Comparison of ENCODE assay signal across 9 cellular contexts in genomic region chr1:156926175-156926574, GRCh38. TPM values are rescaled to one million over a fixed set of nuclear protein-coding genes. Genes with fewer than 3 reads are reported as not detected.
DNase-seq lines count a peak whose midpoint lies in the region; ATAC-seq, FAIRE-seq and TF ChIP-seq lines count a peak whose summit lies in the region.
"Had no signal": no experiment of that assay in that cellular context is flagged by ENCODE, and none has a peak within 500 bp of the region (broad histone marks: within the 10 kb centered on the region; RNA-seq: fewer than 3 reads in every experiment).

No MANE protein-coding gene starts in this region.

- no peaks in the 10 kb centered on the region for H3K9me3 ChIP-seq in right lobe of liver
- H3K9me3 ChIP-seq in HepG2 (ENCODE audit: low read length), result no peaks in the 10 kb centered on the region
- H3K9me3 ChIP-seq in stomach, result no peaks in the 10 kb centered on the region

- in situ Hi-C loops in HepG2 (cut with HindIII; ENCODE audit: extremely low pct_ligation_motif_present, low pct_unique_long_range_greater_than_20kb), result loop anchor here (5.0 to 10.0 kb wide), 2 partner anchors 34 to 231 kb away; partner anchors contain the start of gene PEAR1

- H3K4me1 ChIP-seq in right lobe of liver (peaks cover 0 to 7% (median 0%) of the 10 kb centered on the region in 4 donors), HepG2 (ENCODE audit: insufficient read depth, low read length) (peaks cover 12% of the 10 kb centered on the region), stomach (peaks cover 19 to 33% (median 25%) of the 10 kb centered on the region in 4 donors)

- TF ChIP-seq RAD21 in HepG2 (CRISPR knock-in tag; IDR thresholded peaks at IDR 0.05), result no peak

- H3K27me3 ChIP-seq in right lobe of liver, result peaks cover 0 to 27% of the 10 kb centered on the region in 2 donors
- H3K27me3 ChIP-seq in HepG2 (ENCODE audit: control insufficient read depth in 1 of 2, insufficient read depth in 2 of 2, low read length in 2 of 2), result peaks cover 22 to 89% of the 10 kb centered on the region in 2 experiments; a peak in 4 of 5 replicates
- peaks cover 17 to 95% (median 81%) of the 10 kb centered on the region in 3 donors for H3K27me3 ChIP-seq in stomach

- no peak overlapping the region for H2AFZ ChIP-seq in HepG2 (ENCODE audit: low read length)

- WGBS in right lobe of liver (ENCODE audit: insufficient coverage, low coverage, low lambda C conversion rate, missing lambda C conversion rate), result 35% methylated on average over 2 of the region's 3 CpGs
- WGBS in HepG2 (ENCODE audit: low lambda C conversion rate), result 44% methylated on average over 3 of the region's 3 CpGs
- WGBS in stomach, 5 donors, result 23 to 46% (median 32%) methylated on average over 2 to 3 of the region's 3 CpGs

- CTCF ChIA-PET in HepG2 (lab: Yijun Ruan, JAX; ENCODE audit: low intra/inter-chr PET ratio, low total read pairs), result no interaction called here

- no peak overlapping the region for H3K27ac ChIP-seq in right lobe of liver
- no peak overlapping the region for H3K27ac ChIP-seq in HepG2 (ENCODE audit: extremely low read length, insufficient read depth, low read length)
- no peak overlapping the region for H3K27ac ChIP-seq in stomach

- TF ChIP-seq POLR2A in right lobe of liver (IDR thresholded peaks at IDR 0.05), result no peak
- TF ChIP-seq POLR2A in HepG2 (IDR thresholded peaks at IDR 0.05; ENCODE audit: insufficient read depth in 1 of 2, low read depth in 2 of 2, low read length in 2 of 2), result no peak
- no peak for TF ChIP-seq POLR2A in stomach (IDR thresholded peaks at IDR 0.05)

- H4K20me1 ChIP-seq in HepG2 (ENCODE audit: insufficient read depth, low read length), result 0 out of 2 replicates have a peak, but pooled peaks cover 4% of the 10 kb centered on the region

- H3K4me3 ChIP-seq in right lobe of liver (no peak overlapping the region), HepG2 (replicated peaks in 1 of 3; ENCODE audit: insufficient read depth in 1 of 3, low read depth in 2 of 3, low read length in 3 of 3) (no peak overlapping the region), fibroblast of mammary gland (ENCODE audit: control insufficient read depth, low read depth, low read length) (no peak overlapping the region), stomach (no peak overlapping the region)

- TF ChIP-seq EP300 in HepG2 (IDR thresholded peaks at IDR 0.05; ENCODE audit: low read depth in 2 of 2, low read length in 2 of 2), result no peak
- no peak for TF ChIP-seq EP300 in HepG2 (CRISPR knock-in tag; IDR thresholded peaks at IDR 0.05; ENCODE audit: borderline replicate concordance)
- TF ChIP-seq EP300 in stomach (IDR thresholded peaks at IDR 0.05), result no peak

- intact Hi-C loops in right lobe of liver (cut with DNase I) (no loop called here), HepG2 (cut with micrococcal nuclease; ENCODE audit: unreplicated experiment) (no loop called here), stomach (cut with DNase I; ENCODE audit: low total_unique reads) (loop anchor here (10.0 kb wide), 1 partner anchor 149 kb away; no protein-coding TSS in a partner anchor)

- FAIRE-seq in HepG2 (lab: Jason Lieb, UNC), result no peak

- peak in 2 of 3 donors; percentile 50 to 56 for DNase-seq in right lobe of liver
- no peak for DNase-seq in HepG2 (ENCODE audit: low spot score)
- peak; percentile 98 for DNase-seq in RPMI7951 (ENCODE audit: low read depth)
- peak; percentile 51 for DNase-seq in fibroblast of mammary gland (ENCODE audit: low read depth)
- peak; percentile 74 for DNase-seq in stomach
- DNase-seq in globus pallidus (ENCODE audit: low spot score), result no peak
- DNase-seq in 8988T, result no peak
- DNase-seq: activated B cell treated with CpG ODN at 0.5 μM for 24 hours had no signal

- no TSS peak for BruUV-seq in HepG2 (replicated peaks; lab: Mats Ljungman, UMichigan)

- ATAC-seq in right lobe of liver (peak in 2 of 4 donors; percentile 10 to 12), HepG2 (no peak), HG03097 (IDR thresholded peaks at IDR 0.05; ENCODE audit: low FRiP score, unreplicated experiment) (no peak)

- no peak for TF ChIP-seq CTCF in right lobe of liver (IDR thresholded peaks at IDR 0.05)
- TF ChIP-seq CTCF in HepG2 (CRISPR knock-in tag; IDR thresholded peaks at IDR 0.05), result no peak
- no peak for TF ChIP-seq CTCF in fibroblast of mammary gland (conservative IDR thresholded peaks at IDR 0.05; ENCODE audit: control insufficient read depth, insufficient read depth, low read depth, low read length)
- TF ChIP-seq CTCF in stomach (IDR thresholded peaks at IDR 0.05), result no peak

- H3K4me2 ChIP-seq in HepG2 (ENCODE audit: low read depth, low read length), result no peak overlapping the region

- no peaks in the 10 kb centered on the region for H3K36me3 ChIP-seq in right lobe of liver
- no peaks in the 10 kb centered on the region for H3K36me3 ChIP-seq in HepG2 (replicated peaks in 1 of 2; ENCODE audit: control insufficient read depth in 1 of 2, insufficient read depth in 2 of 2, low read length in 2 of 2)
- H3K36me3 ChIP-seq in stomach, result no peaks in the 10 kb centered on the region

- POLR2A ChIA-PET in HepG2 (lab: Yijun Ruan, JAX), result no interaction called here

- no peak overlapping the region for H3K9ac ChIP-seq in HepG2 (ENCODE audit: insufficient read depth, low read depth, low read length)

- no peaks in the 10 kb centered on the region for H3K79me2 ChIP-seq in HepG2 (ENCODE audit: insufficient read depth, low read length)

TF ChIP-seq in HepG2, 621 proteins besides CTCF, POLR2A, EP300 and RAD21:
- no peak for TF ChIP-seq WIZ (CRISPR knock-in tag; IDR thresholded peaks at IDR 0.05)
- TF ChIP-seq ZNF557 (CRISPR knock-in tag; IDR thresholded peaks at IDR 0.05), result no peak
- no peak for TF ChIP-seq NR3C1 (CRISPR knock-in tag; IDR thresholded peaks at IDR 0.05)

RNA-seq across cellular contexts. Expression of gene LRRC71, which starts 5.7 kb away (rescaled TPM):
- total RNA-seq in right lobe of liver (under 1 TPM in 2 of 6 experiments, not detected in 4; 0.12 to 0.20 TPM), HepG2 (2016; rRNA removed; fragmentation: Illumina TruSeq; extraction: Trizol) (not detected in 2 replicates), stomach (1 to 10 TPM in 1 of 5 donors, not detected in 4; 2.2 TPM)
- total RNA-seq in HepG2 (2016; cell fraction: cytosol; rRNA removed; fragmentation: Illumina TruSeq; extraction: Trizol; ENCODE audit: low read depth), result not detected in 2 replicates
- not detected in 2 replicates for total RNA-seq in HepG2 (2016; cell fraction: insoluble cytoplasmic fraction; rRNA removed; fragmentation: Illumina TruSeq; extraction: Trizol)
- not detected in 2 replicates for total RNA-seq in HepG2 (2016; cell fraction: membrane; rRNA removed; fragmentation: Illumina TruSeq; extraction: Trizol)
- total RNA-seq in HepG2 (2016; cell fraction: nucleus; rRNA removed; fragmentation: Illumina TruSeq; extraction: Trizol), result not detected in 2 replicates
- polyA plus RNA-seq in HepG2 (2011; rRNA removed) (not detected in 2 replicates), stomach (under 1 TPM in 1 of 3 donors, not detected in 2; 0.61 TPM)
- not detected in 2 replicates for polyA plus RNA-seq in HepG2 (2011; cell fraction: cytosol; rRNA removed)
- not detected in 2 replicates for polyA plus RNA-seq in HepG2 (2011; cell fraction: nucleus; rRNA removed)
- polyA plus RNA-seq in HepG2 (2012), result not detected in 2 replicates
- not detected in 2 replicates for polyA plus RNA-seq in HepG2 (2016; cell fraction: cytosol; fragmentation: Illumina TruSeq; extraction: Trizol; ENCODE audit: low read depth)
- not detected in 2 replicates for polyA plus RNA-seq in HepG2 (2016; cell fraction: insoluble cytoplasmic fraction; fragmentation: Illumina TruSeq; extraction: Trizol; ENCODE audit: low read depth)
- not detected in 2 replicates for polyA plus RNA-seq in HepG2 (2016; cell fraction: membrane; fragmentation: Illumina TruSeq; extraction: Trizol; ENCODE audit: low read depth)
- not detected in 2 replicates for polyA plus RNA-seq in HepG2 (2016; cell fraction: nucleus; fragmentation: Illumina TruSeq; extraction: Trizol; ENCODE audit: insufficient read depth, low read depth)
- polyA minus RNA-seq in HepG2 (2011; rRNA and poly(A)+ RNA removed; ENCODE audit: low replicate concordance), result not detected in 2 replicates
- not detected in 2 replicates for polyA minus RNA-seq in HepG2 (2011; cell fraction: cytosol; rRNA and poly(A)+ RNA removed)
- not detected in 2 replicates for polyA minus RNA-seq in HepG2 (2011; cell fraction: nucleus; rRNA and poly(A)+ RNA removed)
- not detected in 2 replicates for total RNA-seq in RPMI7951 (2014; rRNA removed; shearing (Covaris generic))
- total RNA-seq: activated B cell treated with CpG ODN at 0.5 μM for 24 hours had no signal

RNA-seq across cellular contexts. Expression of gene PEAR1, which starts 32.7 kb away (rescaled TPM):
- total RNA-seq in right lobe of liver (1 to 10 TPM; 2.2 to 9.8 (median 3.6) TPM), HepG2 (2016; rRNA removed; fragmentation: Illumina TruSeq; extraction: Trizol) (0.06 and 0.27 TPM in 2 replicates), stomach (10 to 100 TPM in 1 of 5 donors, 1 to 10 TPM in 4; 2.3 to 16.3 (median 3.5) TPM)
- not detected in 2 replicates for total RNA-seq in HepG2 (2016; cell fraction: cytosol; rRNA removed; fragmentation: Illumina TruSeq; extraction: Trizol; ENCODE audit: low read depth)
- total RNA-seq in HepG2 (2016; cell fraction: insoluble cytoplasmic fraction; rRNA removed; fragmentation: Illumina TruSeq; extraction: Trizol), result 0.09 TPM in 1 of 2 replicates, not detected in the other
- total RNA-seq in HepG2 (2016; cell fraction: membrane; rRNA removed; fragmentation: Illumina TruSeq; extraction: Trizol), result 0.07 TPM in 1 of 2 replicates, not detected in the other
- not detected in 2 replicates for total RNA-seq in HepG2 (2016; cell fraction: nucleus; rRNA removed; fragmentation: Illumina TruSeq; extraction: Trizol)
- polyA plus RNA-seq in HepG2 (2011; rRNA removed) (0.39 and 0.41 TPM in 2 replicates), stomach (1 to 10 TPM; 1.2 to 1.7 (median 1.5) TPM)
- 0.12 and 0.20 TPM in 2 replicates for polyA plus RNA-seq in HepG2 (2011; cell fraction: cytosol; rRNA removed)
- 1.7 and 2.6 TPM in 2 replicates for polyA plus RNA-seq in HepG2 (2011; cell fraction: nucleus; rRNA removed)
- polyA plus RNA-seq in HepG2 (2012), result 0.03 and 0.21 TPM in 2 replicates
- 0.10 TPM in 1 of 2 replicates, not detected in the other for polyA plus RNA-seq in HepG2 (2016; cell fraction: cytosol; fragmentation: Illumina TruSeq; extraction: Trizol; ENCODE audit: low read depth)
- polyA plus RNA-seq in HepG2 (2016; cell fraction: insoluble cytoplasmic fraction; fragmentation: Illumina TruSeq; extraction: Trizol; ENCODE audit: low read depth), result not detected in 2 replicates
- 0.06 and 0.17 TPM in 2 replicates for polyA plus RNA-seq in HepG2 (2016; cell fraction: membrane; fragmentation: Illumina TruSeq; extraction: Trizol; ENCODE audit: low read depth)
- polyA plus RNA-seq in HepG2 (2016; cell fraction: nucleus; fragmentation: Illumina TruSeq; extraction: Trizol; ENCODE audit: insufficient read depth, low read depth), result 0.79 and 1.1 TPM in 2 replicates
- polyA minus RNA-seq in HepG2 (2011; rRNA and poly(A)+ RNA removed; ENCODE audit: low replicate concordance), result 0.20 and 0.98 TPM in 2 replicates
- not detected in 2 replicates for polyA minus RNA-seq in HepG2 (2011; cell fraction: cytosol; rRNA and poly(A)+ RNA removed)
- polyA minus RNA-seq in HepG2 (2011; cell fraction: nucleus; rRNA and poly(A)+ RNA removed), result 0.13 and 0.50 TPM in 2 replicates
- total RNA-seq in RPMI7951 (2014; rRNA removed; shearing (Covaris generic)), result not detected in 2 replicates
- total RNA-seq: activated B cell treated with CpG ODN at 0.5 μM for 24 hours had no signal

Comparison
In these comparisons a context has a peak if more than half of its experiments do, and no peak if none do; other contexts are left out.
1. DNase-seq: peak in right lobe of liver (2 of 3), RPMI7951 (single experiment), fibroblast of mammary gland (single experiment) and stomach (single experiment); none in HepG2 (single experiment), globus pallidus (single experiment) and 8988T (single experiment).